Comparison of ENCODE assay signal across 9 cellular contexts in genomic region chr19:12034610-12035009, GRCh38. TPM values are rescaled to one million over a fixed set of nuclear protein-coding genes. Genes with fewer than 3 reads are reported as not detected.
DNase-seq lines count a peak whose midpoint lies in the region; TF ChIP-seq lines count a peak whose summit lies in the region.
"Had no signal": no experiment of that assay in that cellular context is flagged by ENCODE, and none has a peak within 500 bp of the region (broad histone marks: within the 10 kb centered on the region; RNA-seq: fewer than 3 reads in every experiment).

No MANE protein-coding gene starts in this region.

- no peak for TF ChIP-seq RAD21 in neural cell (conservative IDR thresholded peaks at IDR 0.05)

- H3K9me3 ChIP-seq in BLaER1 (peaks cover 98% of the 10 kb centered on the region), endodermal cell (ENCODE audit: control insufficient read depth, low read length) (peaks cover 29% of the 10 kb centered on the region), neural cell (ENCODE audit: low read length) (no peaks in the 10 kb centered on the region)

- peaks cover 5% of the 10 kb centered on the region for H3K4me1 Mint-ChIP-seq in endodermal cell

- no peak overlapping the region for H3K27ac Mint-ChIP-seq in endodermal cell

- peak; percentile 18 to 37 for DNase-seq in Kasumi-1 (lab: John Stamatoyannopoulos, UW)
- no peak for DNase-seq in endodermal cell
- no peak for DNase-seq in SHP77 (lab: John Stamatoyannopoulos, UW)
- no peak for DNase-seq in amygdala (lab: John Stamatoyannopoulos, UW)
- no peak for DNase-seq in SK-N-DZ (ENCODE audit: low spot score)
- DNase-seq in activated CD4-positive, CD25-positive, alpha-beta regulatory T cell treated with anti-CD3 and anti-CD28 coated beads, Interleukin-2, amount 50 U/mL, for 72 hours, result no peak
- DNase-seq: NCI-H1694 treated with DMSO at 0.1 percent for 48 hours had no signal

- TF ChIP-seq CTCF in endodermal cell (conservative IDR thresholded peaks at IDR 0.05), result no peak
- TF ChIP-seq CTCF in neural cell (IDR thresholded peaks at IDR 0.05; ENCODE audit: poor library complexity, severe bottlenecking), result no peak

- H3K27me3 ChIP-seq in BLaER1 (peaks cover 18% of the 10 kb centered on the region), endodermal cell (ENCODE audit: control insufficient read depth, insufficient read depth, low read length, poor library complexity, severe bottlenecking) (no peaks in the 10 kb centered on the region), neural cell (ENCODE audit: insufficient read depth, low read depth, low read length) (no peaks in the 10 kb centered on the region)

- H3K79me2 ChIP-seq in neural cell (replicated peaks; ENCODE audit: insufficient read depth, low read length), result peaks cover 44% of the 10 kb centered on the region

- H3K36me3 Mint-ChIP-seq in endodermal cell (ENCODE audit: low read depth), result peaks cover 29% of the 10 kb centered on the region

- no peak for TF ChIP-seq EP300 in neural cell (conservative IDR thresholded peaks at IDR 0.05; ENCODE audit: poor library complexity, severe bottlenecking)

- no peaks in the 10 kb centered on the region for H3K4me1 ChIP-seq in BLaER1
- H3K4me1 ChIP-seq in endodermal cell (ENCODE audit: control insufficient read depth, insufficient read depth, low read length), result no peaks in the 10 kb centered on the region

- H3K9me3 Mint-ChIP-seq in endodermal cell, result peaks cover 69% of the 10 kb centered on the region

- H3K27ac ChIP-seq in BLaER1, result no peak overlapping the region
- no peak overlapping the region for H3K27ac ChIP-seq in endodermal cell (ENCODE audit: low read depth, low read length)
- peak overlapping the region; percentile 86 for H3K27ac ChIP-seq in neural cell (ENCODE audit: low read length)

- peak overlapping the region; percentile 68 for H3K4me3 ChIP-seq in BLaER1
- H3K4me3 ChIP-seq in endodermal cell (ENCODE audit: low read length), result peak overlapping the region; percentile 92
- peak overlapping the region; percentile 97 for H3K4me3 ChIP-seq in neural cell (ENCODE audit: low read length)

- no peak overlapping the region for H2AFZ ChIP-seq in neural cell (ENCODE audit: low read depth, low read length)

- H3K27me3 Mint-ChIP-seq in endodermal cell (ENCODE audit: insufficient read depth), result peaks cover 22% of the 10 kb centered on the region

- H3K36me3 ChIP-seq in BLaER1, result peaks cover 66% of the 10 kb centered on the region
- H3K36me3 ChIP-seq in endodermal cell (ENCODE audit: control insufficient read depth, insufficient read depth, low read length), result peaks cover 7% of the 10 kb centered on the region
- H3K36me3 ChIP-seq in neural cell (ENCODE audit: insufficient read depth, low read length), result no peaks in the 10 kb centered on the region

- H3F3A ChIP-seq in neural cell (ENCODE audit: insufficient read depth, low read length, poor library complexity, severe bottlenecking), result no peaks in the 10 kb centered on the region

- peak overlapping the region; percentile 69; the same call in 1 of the 2 replicates for H3K4me2 ChIP-seq in BLaER1
- peak overlapping the region; percentile 100 for H3K4me2 ChIP-seq in neural cell (ENCODE audit: low read length)

- no peak overlapping the region for H3K9ac ChIP-seq in BLaER1
- peak overlapping the region; percentile 90 for H3K9ac ChIP-seq in endodermal cell (ENCODE audit: extremely low read depth, low read length, poor library complexity, severe bottlenecking)
- H3K9ac ChIP-seq in neural cell (ENCODE audit: low read length), result peak overlapping the region; percentile 93

- H4K20me1 ChIP-seq in BLaER1, result no peaks in the 10 kb centered on the region
- H4K20me1 ChIP-seq in neural cell (ENCODE audit: insufficient read depth), result no peaks in the 10 kb centered on the region

- peak overlapping the region; percentile 73 for H3K4me3 Mint-ChIP-seq in endodermal cell

- no peaks in the 10 kb centered on the region for H3K9me2 ChIP-seq in neural cell (ENCODE audit: insufficient read depth, low read length)

- 29 to 47% methylated on average over 4 to 7 of the region's 7 CpGs for WGBS in endodermal cell (ENCODE audit: insufficient coverage in 1 of 2, insufficient read length in 1 of 2), 2 experiments

TF ChIP-seq in neural cell, 6 proteins besides CTCF, POLR2A, EP300 and RAD21:
- TF ChIP-seq EZH2 (IDR thresholded peaks at IDR 0.05; ENCODE audit: borderline replicate concordance, insufficient read depth, low read length, poor library complexity, severe bottlenecking), result no peak
- no peak for TF ChIP-seq POLR2AphosphoS5 (IDR thresholded peaks at IDR 0.05)
- TF ChIP-seq MXI1 (conservative IDR thresholded peaks at IDR 0.05; ENCODE audit: poor library complexity, severe bottlenecking), result no peak
- no peak for TF ChIP-seq SMC3 (conservative IDR thresholded peaks at IDR 0.05; ENCODE audit: poor library complexity)

RNA-seq across cellular contexts. Expression of gene ZNF433, which starts 0.9 kb away (rescaled TPM):
- total RNA-seq in endodermal cell, result 1 to 10 TPM; 3.9 to 7.9 TPM
- 3.6 TPM for polyA plus RNA-seq in endodermal cell (2013, experiment 1 of 2)
- polyA plus RNA-seq in endodermal cell (2013, experiment 2 of 2), result 4.1 TPM
- 37.3 and 40.6 TPM in 2 replicates for polyA plus RNA-seq in neural cell
- 73.5 and 85.4 TPM in 2 replicates for polyA minus RNA-seq in neural cell
- 2.5 and 4.6 TPM in 2 replicates for polyA plus RNA-seq in SK-N-DZ (2014; cell fraction: cytosol; rRNA removed)
- polyA plus RNA-seq in SK-N-DZ (2014; cell fraction: nucleus; rRNA removed), result 3.7 and 8.2 TPM in 2 replicates

RNA-seq across cellular contexts. Expression of gene ZNF878, which starts 18.2 kb away (rescaled TPM):
- 1 to 10 TPM; 1.6 to 3.7 TPM for total RNA-seq in endodermal cell
- 1.4 TPM for polyA plus RNA-seq in endodermal cell (2013, experiment 1 of 2)
- 1.1 TPM for polyA plus RNA-seq in endodermal cell (2013, experiment 2 of 2)
- polyA plus RNA-seq in neural cell, result 0.21 TPM in 1 of 2 replicates, not detected in the other
- polyA minus RNA-seq in neural cell, result 0.24 and 0.93 TPM in 2 replicates
- 1.3 and 1.7 TPM in 2 replicates for polyA plus RNA-seq in SK-N-DZ (2014; cell fraction: cytosol; rRNA removed)
- 0.91 and 1.2 TPM in 2 replicates for polyA plus RNA-seq in SK-N-DZ (2014; cell fraction: nucleus; rRNA removed)

RNA-seq across cellular contexts. Expression of gene ZNF844, which starts 29.9 kb away (rescaled TPM):
- total RNA-seq in endodermal cell, result 10 to 100 TPM; 10.3 to 17.9 TPM
- 8.7 TPM for polyA plus RNA-seq in endodermal cell (2013, experiment 1 of 2)
- 6.2 TPM for polyA plus RNA-seq in endodermal cell (2013, experiment 2 of 2)
- 11.1 and 15.1 TPM in 2 replicates for polyA plus RNA-seq in neural cell
- 40.7 and 43.2 TPM in 2 replicates for polyA minus RNA-seq in neural cell
- polyA plus RNA-seq in SK-N-DZ (2014; cell fraction: cytosol; rRNA removed), result 6.3 and 8.0 TPM in 2 replicates
- polyA plus RNA-seq in SK-N-DZ (2014; cell fraction: nucleus; rRNA removed), result 4.9 and 7.3 TPM in 2 replicates

Comparison
In these comparisons a context has a peak if more than half of its experiments do, and no peak if none do; other contexts are left out.
1. DNase-seq: peak in Kasumi-1 (2 of 2); none in endodermal cell (single experiment), SHP77 (0 of 2), amygdala (0 of 56), SK-N-DZ (single experiment) and activated CD4-positive, CD25-positive, alpha-beta regulatory T cell treated with anti-CD3 and anti-CD28 coated beads, Interleukin-2, amount 50 U/mL, for 72 hours (single experiment).
2. Peak in every context shown above with its lines, with median percentiles within 50 percentile points of each other: H3K4me3 ChIP-seq.